Comparison of ENCODE assay signal across 1 cellular context in genomic region chr2:8543412-8544167, GRCh38.
A peak's percentile ranks its signal among the peaks of the same experiment; 100 is the strongest.
TF ChIP-seq lines count a peak whose summit lies in the region.

No MANE protein-coding gene starts in this region.

TF ChIP-seq in GM12878, 131 proteins besides CTCF, POLR2A, EP300 and RAD21 (continued from another document):
- TF ChIP-seq USF2 (IDR thresholded peaks at IDR 0.05; ENCODE audit: borderline replicate concordance, low read depth, low read length), result no peak; the same call in 1 of the 2 replicates
- no peak for TF ChIP-seq NFXL1 (IDR thresholded peaks at IDR 0.05; ENCODE audit: borderline replicate concordance)
- TF ChIP-seq TCF7 (IDR thresholded peaks at IDR 0.05; ENCODE audit: borderline replicate concordance), result peak; percentile 57; the same call in 1 of the 2 replicates
- 0 out of 2 replicates have a peak, but pooled peaks have one; percentile 47 for TF ChIP-seq RCOR1 (conservative IDR thresholded peaks at IDR 0.05; ENCODE audit: low read depth, low read length)
- peak; percentile 71 for TF ChIP-seq CHD2 (IDR thresholded peaks at IDR 0.05; ENCODE audit: borderline replicate concordance, low read depth, low read length)
- no peak for TF ChIP-seq KDM1A (IDR thresholded peaks at IDR 0.05; ENCODE audit: borderline replicate concordance)
- TF ChIP-seq ZNF384 (IDR thresholded peaks at IDR 0.05; ENCODE audit: borderline replicate concordance, low read depth, low read length), result peak; percentile 83
- TF ChIP-seq NKRF (conservative IDR thresholded peaks at IDR 0.05), result peak; percentile 15; the same call in 1 of the 2 replicates
- TF ChIP-seq KLF5 (IDR thresholded peaks at IDR 0.05; ENCODE audit: partially characterized antibody), result peak; percentile 71
- TF ChIP-seq EED (IDR thresholded peaks at IDR 0.05; ENCODE audit: low read depth), result peak; percentile 97
- no peak for TF ChIP-seq WRNIP1 (IDR thresholded peaks at IDR 0.05; ENCODE audit: borderline replicate concordance, low read depth, low read length)
TF ChIP-seq in GM12878: peak in this region for 72.
